ENCODE assay signal across 23 cellular contexts in the genomic region with DNA sequence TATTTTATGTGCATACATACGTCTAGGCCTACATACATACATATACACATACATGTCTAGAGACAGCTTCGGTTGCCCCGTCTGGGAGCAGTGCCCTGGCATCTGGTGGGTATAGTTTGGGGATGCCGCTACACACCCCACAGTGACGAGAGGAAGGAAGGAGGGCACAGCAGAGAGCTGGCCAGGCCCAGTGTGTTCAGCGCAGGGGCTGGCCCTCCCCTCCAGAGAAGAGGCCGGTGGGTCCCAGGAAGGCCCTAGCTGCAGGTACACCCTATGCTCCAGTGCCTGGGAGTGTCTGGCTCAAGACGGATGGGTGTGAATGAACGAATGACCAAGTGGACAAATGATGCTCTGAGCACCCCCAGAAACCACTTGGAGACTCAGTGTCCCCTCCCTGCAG.
"Had no signal": no experiment of that assay in that cellular context is flagged by ENCODE, and none has a peak within 500 bp of the region (broad histone marks: within the 10 kb centered on the region; RNA-seq: fewer than 3 reads in every experiment).

No MANE protein-coding gene starts in this region.

- H3K4me1 ChIP-seq: esophagus muscularis mucosa, gastroesophageal sphincter, heart left ventricle, left lung, lower lobe of right lung had no signal

- H3K4me1 Mint-ChIP-seq: immature natural killer cell, mesothelial cell of epicardium had no signal

- H3K4me3 ChIP-seq: coronary artery, dorsolateral prefrontal cortex, esophagus muscularis mucosa, gastroesophageal sphincter, heart left ventricle, hepatocyte, left lung, lower lobe of right lung, mucosa of descending colon had no signal

- H3K27ac Mint-ChIP-seq: immature natural killer cell, mesothelial cell of epicardium had no signal

- H3K9me3 Mint-ChIP-seq: mesothelial cell of epicardium had no signal

- H3K36me3 ChIP-seq: esophagus muscularis mucosa, gastroesophageal sphincter, heart left ventricle, left lung, lower lobe of right lung had no signal

- H3K9me3 ChIP-seq: esophagus muscularis mucosa, heart left ventricle, lower lobe of right lung, mucosa of descending colon had no signal

- H3K36me3 Mint-ChIP-seq: immature natural killer cell, mesothelial cell of epicardium had no signal

- H2AFZ ChIP-seq: hepatocyte had no signal

- H3K79me2 ChIP-seq: hepatocyte had no signal

- ATAC-seq: foreskin keratinocyte, gastroesophageal sphincter, heart left ventricle, left cardiac atrium, left lung, left ventricle myocardium superior, lower lobe of right lung, mucosa of descending colon had no signal

- FAIRE-seq: colon, endothelial cell of umbilical vein, frontal cortex had no signal

- DNase-seq: dermis blood vessel endothelial cell; effector CD4-positive, alpha-beta T cell; effector memory CD4-positive, alpha-beta T cell; foreskin keratinocyte; heart left ventricle; hypothalamus; immature natural killer cell; islet precursor cell; left cardiac atrium; left lung; left ventricle myocardium superior; lower lobe of right lung; mesenchymal stem cell had no signal

- H3K27ac ChIP-seq: coronary artery, dorsolateral prefrontal cortex, esophagus muscularis mucosa, foreskin keratinocyte, gastroesophageal sphincter, heart left ventricle, hepatocyte, left lung, lower lobe of right lung had no signal

- H3K4me2 ChIP-seq: hepatocyte had no signal

- H3K4me3 Mint-ChIP-seq: immature natural killer cell, mesothelial cell of epicardium had no signal

- H3K27me3 ChIP-seq: dorsolateral prefrontal cortex, foreskin keratinocyte, hepatocyte had no signal
